ENCODE assay signal across 8 cellular contexts in the genomic region with DNA sequence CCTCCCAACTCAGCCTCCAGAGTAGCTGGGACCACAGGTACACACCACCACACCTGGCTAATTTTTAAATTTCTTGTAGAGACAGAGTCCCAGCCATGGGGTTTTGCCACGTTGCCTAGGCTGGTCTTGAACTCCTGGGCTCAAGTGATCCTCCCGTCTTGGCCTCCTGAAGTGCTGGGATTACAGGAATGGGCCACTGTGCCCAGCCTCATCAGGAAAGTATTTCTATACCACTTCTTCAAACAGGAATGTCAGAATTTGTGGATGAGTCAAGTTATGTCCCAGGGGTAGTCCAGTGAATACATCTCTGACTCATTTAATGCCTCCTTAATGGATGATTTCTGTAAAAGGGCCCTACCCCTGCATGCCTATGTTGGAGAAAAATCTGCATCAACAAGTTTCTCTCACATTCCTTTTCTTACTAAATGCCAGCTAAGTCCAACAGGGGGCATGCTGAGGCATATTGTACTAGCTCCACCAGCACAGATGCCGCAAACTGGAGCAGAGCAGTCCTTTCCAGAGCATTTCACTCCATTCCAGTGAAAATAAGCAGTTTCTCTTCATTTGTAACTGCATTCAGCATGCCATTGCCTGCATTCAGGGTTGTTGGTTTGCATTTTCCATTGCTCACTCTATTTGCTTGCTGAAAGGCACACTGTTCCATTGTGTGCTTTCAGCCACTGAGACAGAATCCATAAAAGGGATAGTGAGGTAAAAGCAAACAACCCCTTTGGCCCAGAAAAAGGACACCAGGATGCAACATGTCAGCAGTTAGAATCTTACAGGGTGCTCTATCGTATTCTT. TPM values are rescaled to one million over a fixed set of nuclear protein-coding genes. Genes with fewer than 3 reads are reported as not detected.
DNase-seq lines count a peak whose midpoint lies in the region; ATAC-seq and TF ChIP-seq lines count a peak whose summit lies in the region.

No MANE protein-coding gene starts in this region.

- no peak overlapping the region for H3K4me3 ChIP-seq in parathyroid adenoma (ENCODE audit: low read depth, low read length)

- H2AFZ ChIP-seq in parathyroid adenoma: peak overlapping the region; percentile 54

- no peak overlapping the region for H3K4me3 Mint-ChIP-seq in activated naive CD4-positive, alpha-beta T cell treated with anti-CD3 and anti-CD28 coated beads, Interleukin-2, amount 10 ng/mL, durations not matched to agents 7 days and 5 days
- no peak overlapping the region for H3K4me3 Mint-ChIP-seq in glutamatergic neuron (ENCODE audit: unreplicated experiment)

- ATAC-seq in GM21526 (IDR thresholded peaks at IDR 0.05; ENCODE audit: low FRiP score, unreplicated experiment): no peak
- no peak for ATAC-seq in HG03521 (IDR thresholded peaks at IDR 0.05; ENCODE audit: unreplicated experiment)

- no peak overlapping the region for H3K4me2 ChIP-seq in parathyroid adenoma (ENCODE audit: low read length)

- H3K9me3 ChIP-seq in parathyroid adenoma (ENCODE audit: control insufficient read depth, low read length): no peaks in the 10 kb centered on the region

- no peaks in the 10 kb centered on the region for H3K9me3 Mint-ChIP-seq in activated naive CD4-positive, alpha-beta T cell treated with anti-CD3 and anti-CD28 coated beads, Interleukin-2, amount 10 ng/mL, durations not matched to agents 7 days and 5 days
- H3K9me3 Mint-ChIP-seq in glutamatergic neuron (ENCODE audit: unreplicated experiment): no peaks in the 10 kb centered on the region

- CTCF ChIA-PET in GM10248 (lab: Yijun Ruan, JAX): interaction anchor here (1.0 to 2.7 kb wide), 10 partner anchors 9 to 99 kb away, joined by 3 to 8 read pairs (median 4); no protein-coding TSS in a partner anchor
- CTCF ChIA-PET in activated naive CD4-positive, alpha-beta T cell treated with anti-CD3 and anti-CD28 coated beads, Interleukin-2, amount 10 ng/mL, durations not matched to agents 7 days and 5 days (lab: Charles Lee): interaction anchor here (0.7 to 4.1 kb wide), 9 partner anchors 10 to 208 kb away, joined by 3 to 36 read pairs (median 4); no protein-coding TSS in a partner anchor

- no peak overlapping the region for H3K27ac ChIP-seq in parathyroid adenoma

- no peak overlapping the region for H3K27ac Mint-ChIP-seq in activated naive CD4-positive, alpha-beta T cell treated with anti-CD3 and anti-CD28 coated beads, Interleukin-2, amount 10 ng/mL, durations not matched to agents 7 days and 5 days
- no peak overlapping the region for H3K27ac Mint-ChIP-seq in glutamatergic neuron (ENCODE audit: unreplicated experiment)

- H3K36me3 ChIP-seq in parathyroid adenoma (ENCODE audit: control insufficient read depth, insufficient read depth, low read length): no peaks in the 10 kb centered on the region

- no peaks in the 10 kb centered on the region for H3K27me3 ChIP-seq in parathyroid adenoma (ENCODE audit: control insufficient read depth, insufficient read depth, low read length)

- peaks cover 3% of the 10 kb centered on the region for H3K79me2 ChIP-seq in parathyroid adenoma

- H3K36me3 Mint-ChIP-seq in activated naive CD4-positive, alpha-beta T cell treated with anti-CD3 and anti-CD28 coated beads, Interleukin-2, amount 10 ng/mL, durations not matched to agents 7 days and 5 days: no peaks in the 10 kb centered on the region
- no peaks in the 10 kb centered on the region for H3K36me3 Mint-ChIP-seq in glutamatergic neuron (ENCODE audit: unreplicated experiment)

- peak; percentile 86 for DNase-seq in AG09319 (ENCODE audit: extremely low read depth, low read depth)
- peak; percentile 41 for DNase-seq in GM10248 (ENCODE audit: extremely low spot score)
- peak; percentile 20 for DNase-seq in NCI-H2196 (lab: John Stamatoyannopoulos, UW; ENCODE audit: unreplicated experiment)
- DNase-seq in activated naive CD4-positive, alpha-beta T cell treated with anti-CD3 and anti-CD28 coated beads, Interleukin-2, amount 10 ng/mL, durations not matched to agents 7 days and 5 days: peak; percentile 58
- peak; percentile 42 for DNase-seq in glutamatergic neuron

- TF ChIP-seq CTCF in AG09319 (IDR thresholded peaks at IDR 0.05; ENCODE audit: low read depth, low read length): peak; percentile 72
- TF ChIP-seq CTCF in GM10248 (IDR thresholded peaks at IDR 0.05; ENCODE audit: control extremely low read depth, extremely low read depth, low read depth, missing control alignments): peak; percentile 52
- peak; percentile 64 for TF ChIP-seq CTCF in glutamatergic neuron (IDR thresholded peaks at IDR 0.05; ENCODE audit: partially characterized antibody, unreplicated experiment)
- peak; percentile 73 for TF ChIP-seq CTCF in parathyroid adenoma (IDR thresholded peaks at IDR 0.05)

- peaks cover 3% of the 10 kb centered on the region for H3K4me1 Mint-ChIP-seq in activated naive CD4-positive, alpha-beta T cell treated with anti-CD3 and anti-CD28 coated beads, Interleukin-2, amount 10 ng/mL, durations not matched to agents 7 days and 5 days
- H3K4me1 Mint-ChIP-seq in glutamatergic neuron (ENCODE audit: low read depth, unreplicated experiment): no peaks in the 10 kb centered on the region

- H3K4me1 ChIP-seq in parathyroid adenoma: peaks cover 3% of the 10 kb centered on the region

- H3K9ac ChIP-seq in parathyroid adenoma: no peak overlapping the region

- POLR2A ChIA-PET in GM10248 (lab: Yijun Ruan, JAX): no interaction called here

- peaks cover 86% of the 10 kb centered on the region for H3K27me3 Mint-ChIP-seq in activated naive CD4-positive, alpha-beta T cell treated with anti-CD3 and anti-CD28 coated beads, Interleukin-2, amount 10 ng/mL, durations not matched to agents 7 days and 5 days
- H3K27me3 Mint-ChIP-seq in glutamatergic neuron (ENCODE audit: unreplicated experiment): peaks cover 7% of the 10 kb centered on the region

RNA-seq across cellular contexts. Expression of a gene that starts 5.3 kb away (rescaled TPM):
- 0.32 TPM for total RNA-seq in glutamatergic neuron (ENCODE audit: unreplicated experiment)

RNA-seq across cellular contexts. Expression of a gene that starts 30.3 kb away (rescaled TPM):
- 253 TPM for total RNA-seq in glutamatergic neuron (ENCODE audit: unreplicated experiment)

RNA-seq across cellular contexts. Expression of a gene that starts 40.1 kb away (rescaled TPM):
- total RNA-seq in glutamatergic neuron (ENCODE audit: unreplicated experiment): 68.0 TPM

Comparison
In these comparisons a context has a peak if more than half of its experiments do, and no peak if none do; other contexts are left out.
1. DNase-seq: peak in every context shown above with its lines; median percentile 86 in AG09319; 58 in activated naive CD4-positive, alpha-beta T cell treated with anti-CD3 and anti-CD28 coated beads, Interleukin-2, amount 10 ng/mL, durations not matched to agents 7 days and 5 days; 42 in glutamatergic neuron; 41 in GM10248; 20 in NCI-H2196.